In genomic region chr14:24067133-24068082, GRCh38 we compare ENCODE assay signal across 1 cellular context.
A peak's percentile ranks its signal among the peaks of the same experiment; 100 is the strongest.
TF ChIP-seq lines count a peak whose summit lies in the region.

No MANE protein-coding gene starts in this region.

TF ChIP-seq in HepG2, 621 proteins besides CTCF, POLR2A, EP300 and RAD21 (continued from another document and continues in another):
- no peak for TF ChIP-seq ZNF256 (CRISPR knock-in tag; conservative IDR thresholded peaks at IDR 0.05)
- no peak for TF ChIP-seq DNMT1 (CRISPR knock-in tag; IDR thresholded peaks at IDR 0.05)
- TF ChIP-seq ISL2 (CRISPR knock-in tag; IDR thresholded peaks at IDR 0.05): no peak
- no peak for TF ChIP-seq ONECUT2 (CRISPR knock-in tag; IDR thresholded peaks at IDR 0.05)
- 0 out of 2 replicates have a peak, but pooled peaks have one; percentile 7 for TF ChIP-seq ZBTB33 (CRISPR knock-in tag; IDR thresholded peaks at IDR 0.05)
- TF ChIP-seq FOXA3 (CRISPR knock-in tag; IDR thresholded peaks at IDR 0.05): peak; percentile 66
- peak; percentile 27; the same call in 1 of the 2 replicates for TF ChIP-seq YEATS2 (CRISPR knock-in tag; IDR thresholded peaks at IDR 0.05; ENCODE audit: borderline replicate concordance)
- no peak for TF ChIP-seq ZNF253 (CRISPR knock-in tag; IDR thresholded peaks at IDR 0.05; ENCODE audit: borderline replicate concordance)
- no peak for TF ChIP-seq DPF2 (CRISPR knock-in tag; IDR thresholded peaks at IDR 0.05; ENCODE audit: borderline replicate concordance, low read depth)
- no peak for TF ChIP-seq RXRB (CRISPR knock-in tag; IDR thresholded peaks at IDR 0.05; ENCODE audit: borderline replicate concordance)
- TF ChIP-seq ZNF646 (CRISPR knock-in tag; IDR thresholded peaks at IDR 0.05): no peak
- TF ChIP-seq MIXL1 (CRISPR knock-in tag; IDR thresholded peaks at IDR 0.05): no peak
- no peak for TF ChIP-seq ZNF20 (CRISPR knock-in tag; IDR thresholded peaks at IDR 0.05)
- TF ChIP-seq KMT2B (CRISPR knock-in tag; IDR thresholded peaks at IDR 0.05): no peak
- TF ChIP-seq MAZ (IDR thresholded peaks at IDR 0.05; ENCODE audit: borderline replicate concordance, low read depth, low read length): peak; percentile 34; the same call in 1 of the 2 replicates
- TF ChIP-seq MAZ (CRISPR knock-in tag; IDR thresholded peaks at IDR 0.05; ENCODE audit: low read depth): no peak; the same call in none of the 2 replicates
- no peak for TF ChIP-seq E2F2 (CRISPR knock-in tag; IDR thresholded peaks at IDR 0.05; ENCODE audit: borderline replicate concordance)
- no peak for TF ChIP-seq TMF1 (CRISPR knock-in tag; IDR thresholded peaks at IDR 0.05; ENCODE audit: low read depth)
- no peak for TF ChIP-seq SIN3B (IDR thresholded peaks at IDR 0.05; ENCODE audit: low read length)
- no peak for TF ChIP-seq AKNA (CRISPR knock-in tag; IDR thresholded peaks at IDR 0.05; ENCODE audit: borderline replicate concordance)
- TF ChIP-seq ZNF775 (CRISPR knock-in tag; IDR thresholded peaks at IDR 0.05; ENCODE audit: borderline replicate concordance): no peak
- TF ChIP-seq RELA (CRISPR knock-in tag; IDR thresholded peaks at IDR 0.05): peak; percentile 74; the same call in 1 of the 2 replicates
- TF ChIP-seq EHMT2 (IDR thresholded peaks at IDR 0.05; ENCODE audit: borderline replicate concordance, low read depth, low read length): no peak; the same call in 1 of the 2 replicates
- no peak for TF ChIP-seq TFDP2 (CRISPR knock-in tag; IDR thresholded peaks at IDR 0.05)
- no peak for TF ChIP-seq ZNF768 (CRISPR knock-in tag; IDR thresholded peaks at IDR 0.05)
- TF ChIP-seq DR1 (CRISPR knock-in tag; IDR thresholded peaks at IDR 0.05): no peak
- TF ChIP-seq JUN (CRISPR knock-in tag; IDR thresholded peaks at IDR 0.05): no peak
- TF ChIP-seq ZNF781 (CRISPR knock-in tag; IDR thresholded peaks at IDR 0.05; ENCODE audit: borderline replicate concordance, not compliant biosample characterization): peak; percentile 68
- no peak for TF ChIP-seq SP2 (CRISPR knock-in tag; IDR thresholded peaks at IDR 0.05)
- TF ChIP-seq ZNF430 (CRISPR knock-in tag; IDR thresholded peaks at IDR 0.05): peak; percentile 57; the same call in 1 of the 2 replicates
- no peak for TF ChIP-seq SP140L (CRISPR knock-in tag; IDR thresholded peaks at IDR 0.05; ENCODE audit: borderline replicate concordance)
- no peak for TF ChIP-seq ZNF282 (IDR thresholded peaks at IDR 0.05; ENCODE audit: partially characterized antibody)
- TF ChIP-seq DBP (CRISPR knock-in tag; IDR thresholded peaks at IDR 0.05; ENCODE audit: not compliant biosample characterization): no peak
- peak; percentile 22; the same call in 1 of the 2 replicates for TF ChIP-seq ZNF547 (CRISPR knock-in tag; IDR thresholded peaks at IDR 0.05)
- TF ChIP-seq KDM1A (CRISPR knock-in tag; IDR thresholded peaks at IDR 0.05): no peak
- no peak for TF ChIP-seq ZHX1 (CRISPR knock-in tag; IDR thresholded peaks at IDR 0.05; ENCODE audit: low read depth)
